In the genomic region with DNA sequence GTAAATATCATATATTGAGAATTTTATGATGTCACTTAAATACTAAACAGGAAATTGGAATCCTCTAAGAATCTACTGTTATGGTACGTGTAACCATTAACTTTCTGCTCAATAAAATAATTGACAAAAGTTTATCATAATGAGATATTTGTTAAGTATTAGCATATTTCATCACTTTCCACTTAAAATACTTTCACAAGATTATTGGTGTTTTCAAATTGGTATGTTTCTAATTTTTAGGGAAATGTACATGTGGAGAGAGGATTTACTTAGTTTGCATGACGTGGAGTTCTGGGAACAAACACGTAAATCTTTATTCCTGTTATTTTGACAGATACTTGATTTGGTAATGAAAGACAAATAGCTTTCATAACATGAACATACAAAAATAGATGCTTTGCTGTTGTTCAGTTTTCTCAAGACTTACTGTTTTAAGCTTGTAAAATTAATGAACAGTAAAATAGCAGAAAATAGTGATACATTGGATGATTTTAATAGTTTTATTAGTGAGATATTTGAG, we compare ENCODE assay signal across 9 cellular contexts. TPM values are rescaled to one million over a fixed set of nuclear protein-coding genes. Genes with fewer than 3 reads are reported as not detected.
DNase-seq lines count a peak whose midpoint lies in the region; FAIRE-seq and TF ChIP-seq lines count a peak whose summit lies in the region.
"Had no signal": no experiment of that assay in that cellular context is flagged by ENCODE, and none has a peak within 500 bp of the region (broad histone marks: within the 10 kb centered on the region; RNA-seq: fewer than 3 reads in every experiment).

No MANE protein-coding gene starts in this region.

- H3K27me3 ChIP-seq in iPS-18a (ENCODE audit: control insufficient read depth, insufficient read depth, low read length) = no peaks in the 10 kb centered on the region
- no peaks in the 10 kb centered on the region for H3K27me3 ChIP-seq in subcutaneous abdominal adipose tissue (ENCODE audit: control insufficient read depth in 5 of 5, insufficient read depth in 4 of 5, low read length in 5 of 5)

- POLR2A ChIA-PET in activated CD4-positive, alpha-beta T cell treated with anti-CD3 and anti-CD28 coated beads, Interleukin-2, amount 10 ng/mL, durations not matched to agents 7 days and 5 days (lab: Charles Lee) = interaction anchor here (0.5 kb wide), 1 partner anchor 13 kb away, joined by 4 read pairs; no protein-coding TSS in a partner anchor

- intact Hi-C loops in activated T-helper 2 cell treated with anti-CD3 and anti-CD28 coated beads, Interferon-gamma antibody, Interleukin-2, Interleukin-4, amounts not matched to agents 10 μg/mL and 5 μg/mL and 100 μg/mL, durations not matched to agents 14 hours and 24 hours and 36 hours (cut with micrococcal nuclease) = loop anchor here (5.0 kb wide), 2 partner anchors 90 to 190 kb away; a partner anchor contains a TSS

- no peaks in the 10 kb centered on the region for H3K27me3 Mint-ChIP-seq in activated CD4-positive, alpha-beta T cell treated with anti-CD3 and anti-CD28 coated beads, Interleukin-2, amount 10 ng/mL, durations not matched to agents 7 days and 5 days
- H3K27me3 Mint-ChIP-seq in activated T-helper 2 cell treated with anti-CD3 and anti-CD28 coated beads, Interferon-gamma antibody, Interleukin-2, Interleukin-4, amounts not matched to agents 10 μg/mL and 5 μg/mL and 100 μg/mL, durations not matched to agents 14 hours and 24 hours and 36 hours (ENCODE audit: low read depth) = no peaks in the 10 kb centered on the region

- no peak overlapping the region for H3K27ac ChIP-seq in iPS-18a (ENCODE audit: low read length)
- peak overlapping the region; percentile 98 for H3K27ac ChIP-seq in subcutaneous abdominal adipose tissue (ENCODE audit: low read depth, low read length)

- H3K4me3 ChIP-seq in iPS-18a (ENCODE audit: low read length) (peak overlapping the region; percentile 99), subcutaneous abdominal adipose tissue (ENCODE audit: low read depth in 1 of 5, low read length in 5 of 5) (peak overlapping the region in 3 of 5 donors; percentile 23 to 87 (median 37))
- H3K4me3 ChIP-seq: lung had no signal

- H3K4me1 ChIP-seq in iPS-18a (ENCODE audit: control insufficient read depth, low read depth, low read length) (peaks cover 10% of the 10 kb centered on the region), subcutaneous abdominal adipose tissue (ENCODE audit: control insufficient read depth in 5 of 5, insufficient read depth in 5 of 5, low read length in 5 of 5) (peaks cover 0 to 44% (median 40%) of the 10 kb centered on the region in 5 donors)

- peaks cover 34% of the 10 kb centered on the region for H3K36me3 Mint-ChIP-seq in activated CD4-positive, alpha-beta T cell treated with anti-CD3 and anti-CD28 coated beads, Interleukin-2, amount 10 ng/mL, durations not matched to agents 7 days and 5 days (ENCODE audit: low read depth)
- peaks cover 48% of the 10 kb centered on the region for H3K36me3 Mint-ChIP-seq in activated T-helper 2 cell treated with anti-CD3 and anti-CD28 coated beads, Interferon-gamma antibody, Interleukin-2, Interleukin-4, amounts not matched to agents 10 μg/mL and 5 μg/mL and 100 μg/mL, durations not matched to agents 14 hours and 24 hours and 36 hours (ENCODE audit: low read depth)

- peaks cover 59% of the 10 kb centered on the region for H3K4me1 Mint-ChIP-seq in activated CD4-positive, alpha-beta T cell treated with anti-CD3 and anti-CD28 coated beads, Interleukin-2, amount 10 ng/mL, durations not matched to agents 7 days and 5 days
- H3K4me1 Mint-ChIP-seq in activated T-helper 2 cell treated with anti-CD3 and anti-CD28 coated beads, Interferon-gamma antibody, Interleukin-2, Interleukin-4, amounts not matched to agents 10 μg/mL and 5 μg/mL and 100 μg/mL, durations not matched to agents 14 hours and 24 hours and 36 hours (ENCODE audit: low read depth) = peaks cover 44% of the 10 kb centered on the region

- peak overlapping the region; percentile 99 for H3K9ac ChIP-seq in iPS-18a (ENCODE audit: low read length)
- peak overlapping the region; percentile 43 to 98 (median 93) for H3K9ac ChIP-seq in subcutaneous abdominal adipose tissue (ENCODE audit: low read length in 5 of 5)

- no peak for FAIRE-seq in GM12892 (lab: Jason Lieb, UNC)

- no peaks in the 10 kb centered on the region for H3K9me3 ChIP-seq in iPS-18a (ENCODE audit: control insufficient read depth, low read depth, low read length)
- no peaks in the 10 kb centered on the region for H3K9me3 ChIP-seq in subcutaneous abdominal adipose tissue (ENCODE audit: control insufficient read depth in 5 of 5, low read length in 5 of 5)

- CTCF ChIA-PET in activated CD4-positive, alpha-beta T cell treated with anti-CD3 and anti-CD28 coated beads, Interleukin-2, amount 10 ng/mL, durations not matched to agents 7 days and 5 days (lab: Charles Lee) = no interaction called here

- peak overlapping the region; percentile 97 for H3K27ac Mint-ChIP-seq in activated CD4-positive, alpha-beta T cell treated with anti-CD3 and anti-CD28 coated beads, Interleukin-2, amount 10 ng/mL, durations not matched to agents 7 days and 5 days
- H3K27ac Mint-ChIP-seq in activated T-helper 2 cell treated with anti-CD3 and anti-CD28 coated beads, Interferon-gamma antibody, Interleukin-2, Interleukin-4, amounts not matched to agents 10 μg/mL and 5 μg/mL and 100 μg/mL, durations not matched to agents 14 hours and 24 hours and 36 hours = peak overlapping the region; percentile 97

- H3K36me3 ChIP-seq in iPS-18a (ENCODE audit: control insufficient read depth, low read depth, low read length) (peaks cover 38% of the 10 kb centered on the region), subcutaneous abdominal adipose tissue (ENCODE audit: control insufficient read depth in 5 of 5, insufficient read depth in 5 of 5, low read length in 5 of 5) (peaks cover 12 to 21% (median 16%) of the 10 kb centered on the region in 5 donors)

- H3K4me3 Mint-ChIP-seq in activated CD4-positive, alpha-beta T cell treated with anti-CD3 and anti-CD28 coated beads, Interleukin-2, amount 10 ng/mL, durations not matched to agents 7 days and 5 days = peak overlapping the region; percentile 85
- peak overlapping the region; percentile 93 for H3K4me3 Mint-ChIP-seq in activated T-helper 2 cell treated with anti-CD3 and anti-CD28 coated beads, Interferon-gamma antibody, Interleukin-2, Interleukin-4, amounts not matched to agents 10 μg/mL and 5 μg/mL and 100 μg/mL, durations not matched to agents 14 hours and 24 hours and 36 hours (ENCODE audit: low read depth)

- DNase-seq in activated CD4-positive, alpha-beta T cell treated with anti-CD3 and anti-CD28 coated beads, Interleukin-2, amount 10 ng/mL, durations not matched to agents 7 days and 5 days = no peak
- no peak for DNase-seq in activated CD4-positive, alpha-beta T cell treated with anti-CD3 and anti-CD28 coated beads, Interleukin-2, amount 50 U/mL, for 48 hours
- no peak for DNase-seq in activated T-helper 2 cell treated with anti-CD3 and anti-CD28 coated beads, Interferon-gamma antibody, Interleukin-2, Interleukin-4, amounts not matched to agents 10 μg/mL and 5 μg/mL and 100 μg/mL, durations not matched to agents 14 hours and 24 hours and 36 hours (ENCODE audit: low spot score)
- DNase-seq in NCI-H345 treated with DMSO at 0.1 percent for 48 hours (lab: John Stamatoyannopoulos, UW; ENCODE audit: unreplicated experiment) (no peak), GOT3 (lab: John Stamatoyannopoulos, UW) (no peak), GM12892 (ENCODE audit: insufficient read length) (no peak)

- no peak for TF ChIP-seq POLR2A in GM12892 (IDR thresholded peaks at IDR 0.05; ENCODE audit: low read depth, low read length)

- no peaks in the 10 kb centered on the region for H3K9me3 Mint-ChIP-seq in activated CD4-positive, alpha-beta T cell treated with anti-CD3 and anti-CD28 coated beads, Interleukin-2, amount 10 ng/mL, durations not matched to agents 7 days and 5 days
- H3K9me3 Mint-ChIP-seq in activated T-helper 2 cell treated with anti-CD3 and anti-CD28 coated beads, Interferon-gamma antibody, Interleukin-2, Interleukin-4, amounts not matched to agents 10 μg/mL and 5 μg/mL and 100 μg/mL, durations not matched to agents 14 hours and 24 hours and 36 hours = no peaks in the 10 kb centered on the region

RNA-seq across cellular contexts. Expression of a gene that starts 1.6 kb away (rescaled TPM):
- 100 to 1,000 TPM; 188 to 204 TPM for total RNA-seq in activated CD4-positive, alpha-beta T cell treated with anti-CD3 and anti-CD28 coated beads, Interleukin-2, amount 10 ng/mL, durations not matched to agents 7 days and 5 days
- 194 and 195 TPM in 2 replicates for total RNA-seq in activated T-helper 2 cell treated with anti-CD3 and anti-CD28 coated beads, Interferon-gamma antibody, Interleukin-2, Interleukin-4, amounts not matched to agents 10 μg/mL and 5 μg/mL and 100 μg/mL, durations not matched to agents 14 hours and 24 hours and 36 hours
- polyA plus RNA-seq in GM12892 (2012; ENCODE audit: missing spikeins) = 156 TPM

RNA-seq across cellular contexts. Expression of a gene that starts 17.4 kb away (rescaled TPM):
- 10 to 100 TPM; 19.4 to 24.7 TPM for total RNA-seq in activated CD4-positive, alpha-beta T cell treated with anti-CD3 and anti-CD28 coated beads, Interleukin-2, amount 10 ng/mL, durations not matched to agents 7 days and 5 days
- total RNA-seq in activated T-helper 2 cell treated with anti-CD3 and anti-CD28 coated beads, Interferon-gamma antibody, Interleukin-2, Interleukin-4, amounts not matched to agents 10 μg/mL and 5 μg/mL and 100 μg/mL, durations not matched to agents 14 hours and 24 hours and 36 hours = 23.3 and 23.4 TPM in 2 replicates
- 20.7 TPM for polyA plus RNA-seq in GM12892 (2012; ENCODE audit: missing spikeins)
